9 cellular contexts compared by ENCODE assay signal in genomic region chr11:77082838-77083552, GRCh38. TPM values are rescaled to one million over a fixed set of nuclear protein-coding genes. Genes with fewer than 3 reads are reported as not detected.
A peak's percentile ranks its signal among the peaks of the same experiment; 100 is the strongest.
DNase-seq lines count a peak whose midpoint lies in the region; ATAC-seq and TF ChIP-seq lines count a peak whose summit lies in the region.
"Had no signal": no experiment of that assay in that cellular context is flagged by ENCODE, and none has a peak within 500 bp of the region (broad histone marks: within the 10 kb centered on the region; RNA-seq: fewer than 3 reads in every experiment).

No MANE protein-coding gene starts in this region.

- peaks cover 16 to 35% (median 26%) of the 10 kb centered on the region in 4 donors for H3K4me1 ChIP-seq in esophagus muscularis mucosa
- H3K4me1 ChIP-seq in psoas muscle = peaks cover 3% of the 10 kb centered on the region
- H3K4me1 ChIP-seq in smooth muscle cell (ENCODE audit: low read depth) = no peaks in the 10 kb centered on the region
- H3K4me1 ChIP-seq: parathyroid adenoma had no signal

- H3K9me3 ChIP-seq in esophagus muscularis mucosa = no peaks in the 10 kb centered on the region
- peaks cover 3% of the 10 kb centered on the region for H3K9me3 ChIP-seq in psoas muscle
- H3K9me3 ChIP-seq in MG63 = peaks cover 4% of the 10 kb centered on the region
- peaks cover 3% of the 10 kb centered on the region for H3K9me3 ChIP-seq in smooth muscle cell (replicated peaks; ENCODE audit: low read depth)

- TF ChIP-seq EP300 in esophagus muscularis mucosa (IDR thresholded peaks at IDR 0.05) = no peak

- no peak overlapping the region for H3K4me2 ChIP-seq in smooth muscle cell

- intact Hi-C loops in esophagus muscularis mucosa (cut with DNase I) (no loop called here), psoas muscle (cut with DNase I) (no loop called here)

- TF ChIP-seq CTCF in esophagus muscularis mucosa (IDR thresholded peaks at IDR 0.05) (no peak), psoas muscle (IDR thresholded peaks at IDR 0.05) (no peak), smooth muscle cell (IDR thresholded peaks at IDR 0.05; ENCODE audit: borderline replicate concordance, insufficient read depth, poor library complexity, severe bottlenecking) (no peak)

- H3K27me3 ChIP-seq in esophagus muscularis mucosa (no peaks in the 10 kb centered on the region), psoas muscle (ENCODE audit: insufficient read depth in 3 of 3, low read length in 2 of 3) (no peaks in the 10 kb centered on the region), MG63 (no peaks in the 10 kb centered on the region), smooth muscle cell (ENCODE audit: low read depth) (no peaks in the 10 kb centered on the region)

- TF ChIP-seq POLR2A in esophagus muscularis mucosa (IDR thresholded peaks at IDR 0.05; ENCODE audit: low read depth) = no peak

- peak; percentile 15 to 73 (median 54) for ATAC-seq in psoas muscle
- ATAC-seq in GM18498 (IDR thresholded peaks at IDR 0.05; ENCODE audit: unreplicated experiment) = no peak

- no peak overlapping the region for H3K9ac ChIP-seq in smooth muscle cell (ENCODE audit: low read depth)
- H3K9ac ChIP-seq: parathyroid adenoma had no signal

- peaks cover 0 to 9% (median 2%) of the 10 kb centered on the region in 4 donors for H3K36me3 ChIP-seq in esophagus muscularis mucosa
- H3K36me3 ChIP-seq in psoas muscle (ENCODE audit: insufficient read depth in 1 of 2, low read depth in 1 of 2) = no peaks in the 10 kb centered on the region
- no peaks in the 10 kb centered on the region for H3K36me3 ChIP-seq in MG63
- H3K36me3 ChIP-seq in smooth muscle cell (ENCODE audit: low read depth) = no peaks in the 10 kb centered on the region

- H3K4me3 ChIP-seq in esophagus muscularis mucosa (no peak overlapping the region), psoas muscle (no peak overlapping the region), MG63 (no peak overlapping the region), smooth muscle cell (no peak overlapping the region)

- no peaks in the 10 kb centered on the region for H3F3A ChIP-seq in smooth muscle cell (ENCODE audit: low read depth)

- DNase-seq in CD1c-positive myeloid dendritic cell (ENCODE audit: extremely low spot score) (peak; percentile 28), esophagus muscularis mucosa (ENCODE audit: extremely low spot score) (no peak), psoas muscle (peak; percentile 61 to 78), LoVo (ENCODE audit: low spot score) (no peak), MG63 (no peak), smooth muscle cell (lab: John Stamatoyannopoulos, UW; ENCODE audit: unreplicated experiment) (no peak)
- DNase-seq in activated CD4-positive, alpha-beta T cell treated with anti-CD3 and anti-CD28 coated beads for 48 hours = peak; percentile 58

- peak overlapping the region; percentile 50 to 72 (median 66) for H3K27ac ChIP-seq in esophagus muscularis mucosa (replicated peaks in 1 of 4)
- peak overlapping the region; percentile 30 for H3K27ac ChIP-seq in psoas muscle
- no peak overlapping the region for H3K27ac ChIP-seq in smooth muscle cell (ENCODE audit: low read depth)
- H3K27ac ChIP-seq: parathyroid adenoma had no signal

- peaks cover 22% of the 10 kb centered on the region for H3K79me2 ChIP-seq in smooth muscle cell (ENCODE audit: low read depth)
- H3K79me2 ChIP-seq: parathyroid adenoma had no signal

- 85% methylated on average over 9 of the region's 14 CpGs for WGBS in esophagus muscularis mucosa
- WGBS in psoas muscle, 3 donors = 65 to 72% (median 72%) methylated on average over 14 of the region's 14 CpGs
- WGBS in smooth muscle cell (ENCODE audit: low lambda C conversion rate) = 77% methylated on average over 14 of the region's 14 CpGs

- H4K20me1 ChIP-seq in smooth muscle cell (ENCODE audit: low read depth) = peaks cover 8% of the 10 kb centered on the region

- no peak overlapping the region for H2AFZ ChIP-seq in smooth muscle cell (ENCODE audit: low read depth)
- H2AFZ ChIP-seq: parathyroid adenoma had no signal

RNA-seq across cellular contexts. Expression of gene CAPN5, which starts 16.2 kb away (rescaled TPM):
- total RNA-seq in esophagus muscularis mucosa (10 to 100 TPM in 1 of 4 donors, 1 to 10 TPM in 3; 4.0 to 11.3 (median 6.0) TPM), psoas muscle (1 to 10 TPM in 2 of 4 donors, under 1 TPM in 2; 0.88 to 1.8 (median 1.1) TPM), smooth muscle cell (9.4 and 15.5 TPM in 2 replicates)
- polyA plus RNA-seq in psoas muscle (under 1 TPM; 0.59 to 0.67 (median 0.64) TPM), smooth muscle cell (23.1 and 23.2 TPM in 2 replicates)
- total RNA-seq in MG63 (2014; rRNA removed; shearing (Covaris generic); ENCODE audit: low replicate concordance) = 2.1 and 6.1 TPM in 2 replicates

RNA-seq across cellular contexts. Expression of gene OMP, which starts 19.6 kb away (rescaled TPM):
- total RNA-seq in esophagus muscularis mucosa (not detected), psoas muscle (not detected), smooth muscle cell (2.1 TPM in 1 of 2 replicates, not detected in the other)
- polyA plus RNA-seq in psoas muscle (under 1 TPM in 1 of 3 donors, not detected in 2; 0.32 TPM), smooth muscle cell (not detected in 2 replicates)
- total RNA-seq in MG63 (2014; rRNA removed; shearing (Covaris generic); ENCODE audit: low replicate concordance) = not detected in 2 replicates

RNA-seq across cellular contexts. Expression of gene MYO7A, which starts 45.1 kb away (rescaled TPM):
- total RNA-seq in esophagus muscularis mucosa = 1 to 10 TPM; 4.8 to 9.1 (median 6.4) TPM
- 1 to 10 TPM; 2.3 to 3.0 (median 2.8) TPM for total RNA-seq in psoas muscle
- 1 to 10 TPM in 2 of 3 donors, under 1 TPM in 1; 0.62 to 1.1 (median 1.0) TPM for polyA plus RNA-seq in psoas muscle
- total RNA-seq in MG63 (2014; rRNA removed; shearing (Covaris generic); ENCODE audit: low replicate concordance) = not detected in 2 replicates
- 0.18 TPM in 1 of 2 replicates, not detected in the other for total RNA-seq in smooth muscle cell
- polyA plus RNA-seq in smooth muscle cell = 0.04 and 0.08 TPM in 2 replicates

RNA-seq across cellular contexts. Expression of gene B3GNT6, which starts 48.8 kb away (rescaled TPM):
- under 1 TPM in 1 of 4 donors, not detected in 3; 0.17 TPM for total RNA-seq in esophagus muscularis mucosa
- total RNA-seq in psoas muscle = under 1 TPM in 1 of 4 donors, not detected in 3; 0.12 TPM
- polyA plus RNA-seq in psoas muscle = not detected
- total RNA-seq in MG63 (2014; rRNA removed; shearing (Covaris generic); ENCODE audit: low replicate concordance) = not detected in 2 replicates
- total RNA-seq in smooth muscle cell = 0.13 TPM in 1 of 2 replicates, not detected in the other
- polyA plus RNA-seq in smooth muscle cell = 0.11 TPM in 1 of 2 replicates, not detected in the other

Comparison
In these comparisons a context has a peak if more than half of its experiments do, and no peak if none do; other contexts are left out.
1. DNase-seq: peak in CD1c-positive myeloid dendritic cell (single experiment), activated CD4-positive, alpha-beta T cell treated with anti-CD3 and anti-CD28 coated beads for 48 hours (single experiment) and psoas muscle (2 of 2); none in esophagus muscularis mucosa (single experiment), LoVo (single experiment), MG63 (single experiment) and smooth muscle cell (single experiment).